In genomic region chr3:197001972-197002700, GRCh38 we compare ENCODE assay signal across 7 cellular contexts. TPM values are rescaled to one million over a fixed set of nuclear protein-coding genes. Genes with fewer than 3 reads are reported as not detected.
A peak's percentile ranks its signal among the peaks of the same experiment; 100 is the strongest.
DNase-seq lines count a peak whose midpoint lies in the region; ATAC-seq, FAIRE-seq and TF ChIP-seq lines count a peak whose summit lies in the region.

No MANE protein-coding gene starts in this region.

- ATAC-seq in GM19324 (IDR thresholded peaks at IDR 0.05; ENCODE audit: low FRiP score, unreplicated experiment) = peak; percentile 13
- peak; percentile 24 for ATAC-seq in HG03442 (IDR thresholded peaks at IDR 0.05; ENCODE audit: unreplicated experiment)

- intact Hi-C loops in stomach (cut with DNase I; ENCODE audit: low total_unique reads) = loop anchor here (10.0 kb wide), 1 partner anchor 183 kb away; no protein-coding TSS in a partner anchor

- H3K4me3 ChIP-seq in astrocyte (ENCODE audit: insufficient read depth, low read depth, low read length) (peak overlapping the region; percentile 37), stomach (peak overlapping the region; percentile 58 to 61 (median 60))

- H2AFZ ChIP-seq in astrocyte (ENCODE audit: low read depth, low read length) = peak overlapping the region; percentile 69

- H3K4me1 Mint-ChIP-seq in astrocyte (ENCODE audit: low read depth, unreplicated experiment) (peaks cover 2% of the 10 kb centered on the region), immature natural killer cell (peaks cover 16 to 17% of the 10 kb centered on the region in 2 donors)

- TF ChIP-seq CTCF in astrocyte (IDR thresholded peaks at IDR 0.05; ENCODE audit: insufficient read depth, low read depth, low read length) (no peak), stomach (IDR thresholded peaks at IDR 0.05) (no peak)

- TF ChIP-seq EP300 in stomach (IDR thresholded peaks at IDR 0.05) = no peak

- TF ChIP-seq POLR2A in stomach (IDR thresholded peaks at IDR 0.05) = no peak

- no peak for FAIRE-seq in astrocyte (lab: Jason Lieb, UNC)

- no peaks in the 10 kb centered on the region for H4K20me1 ChIP-seq in astrocyte (ENCODE audit: insufficient read depth, low read length)

- peak overlapping the region; percentile 85 for H3K4me2 ChIP-seq in astrocyte (ENCODE audit: low read length)

- peak overlapping the region; percentile 68 for H3K9ac ChIP-seq in astrocyte (ENCODE audit: low read length)

- H3K79me2 ChIP-seq in astrocyte (ENCODE audit: insufficient read depth, low read length) = no peaks in the 10 kb centered on the region

- H3K36me3 Mint-ChIP-seq in astrocyte (ENCODE audit: low read depth, unreplicated experiment) (peaks cover 4% of the 10 kb centered on the region), immature natural killer cell (no peaks in the 10 kb centered on the region)

- H3K9me3 Mint-ChIP-seq in astrocyte (ENCODE audit: unreplicated experiment) = peaks cover 5% of the 10 kb centered on the region
- H3K9me3 Mint-ChIP-seq in immature natural killer cell = no peaks in the 10 kb centered on the region

- peaks cover 5% of the 10 kb centered on the region for H3K4me1 ChIP-seq in astrocyte (ENCODE audit: insufficient read depth, low read length)
- H3K4me1 ChIP-seq in stomach = peaks cover 4 to 19% (median 18%) of the 10 kb centered on the region in 4 donors

- no peak for DNase-seq in astrocyte (ENCODE audit: low read depth)
- no peak for DNase-seq in immature natural killer cell
- no peak for DNase-seq in stomach
- DNase-seq in pons (ENCODE audit: low spot score) = no peak
- DNase-seq in SIG-M5 treated with dmso at 0.1 percent for 504 hours (lab: John Stamatoyannopoulos, UW; ENCODE audit: unreplicated experiment) = no peak

- H3K27me3 Mint-ChIP-seq in astrocyte (ENCODE audit: low read depth, unreplicated experiment) (peaks cover 26% of the 10 kb centered on the region), immature natural killer cell (ENCODE audit: low read depth in 3 of 3) (peaks cover 1 to 3% (median 3%) of the 10 kb centered on the region in 3 donors)

- H3K36me3 ChIP-seq in astrocyte (ENCODE audit: insufficient read depth, low read length) (no peaks in the 10 kb centered on the region), stomach (no peaks in the 10 kb centered on the region)

- no peak overlapping the region for H3K27ac Mint-ChIP-seq in astrocyte (ENCODE audit: unreplicated experiment)
- peak overlapping the region in 5 of 6 donors; percentile 53 to 78 (median 75) for H3K27ac Mint-ChIP-seq in immature natural killer cell

- WGBS in stomach, 5 donors = 18 to 38% (median 29%) methylated on average over 25 to 55 of the region's 55 CpGs

- H3K27me3 ChIP-seq in astrocyte (ENCODE audit: insufficient read depth, low read length) = no peaks in the 10 kb centered on the region
- H3K27me3 ChIP-seq in stomach = no peaks in the 10 kb centered on the region

- H3K27ac ChIP-seq in astrocyte (ENCODE audit: low read depth, low read length) (no peak overlapping the region), stomach (peak overlapping the region; percentile 73 to 89 (median 82))

- H3K9me3 ChIP-seq in astrocyte (ENCODE audit: insufficient read depth, low read depth, low read length) = no peaks in the 10 kb centered on the region
- no peaks in the 10 kb centered on the region for H3K9me3 ChIP-seq in stomach

- H3K4me3 Mint-ChIP-seq in astrocyte (ENCODE audit: unreplicated experiment) (peak overlapping the region; percentile 76), immature natural killer cell (peak overlapping the region; percentile 81 to 85 (median 83))

RNA-seq across cellular contexts. Expression of gene MELTF, which starts 27.5 kb away (rescaled TPM):
- total RNA-seq in astrocyte = 24.0 and 31.7 TPM in 2 replicates
- polyA plus RNA-seq in immature natural killer cell = 1 to 10 TPM in 2 of 3 donors, not detected in 1; 1.1 to 1.3 TPM
- 1 to 10 TPM in 3 of 5 donors, under 1 TPM in 2; 0.45 to 4.4 (median 3.5) TPM for total RNA-seq in stomach
- polyA plus RNA-seq in stomach = 1 to 10 TPM in 2 of 3 donors, under 1 TPM in 1; 0.76 to 1.8 (median 1.3) TPM

RNA-seq across cellular contexts. Expression of gene PIGZ, which starts 33.5 kb away (rescaled TPM):
- total RNA-seq in astrocyte (0.48 and 0.54 TPM in 2 replicates), stomach (100 to 1,000 TPM in 1 of 5 donors, 10 to 100 TPM in 1, 1 to 10 TPM in 3; 1.2 to 125 (median 9.2) TPM)
- polyA plus RNA-seq in immature natural killer cell (1 to 10 TPM; 1.6 to 2.9 (median 2.3) TPM), stomach (1 to 10 TPM; 3.0 to 5.6 (median 4.1) TPM)

RNA-seq across cellular contexts. Expression of gene NCBP2, which starts 59.8 kb away (rescaled TPM):
- total RNA-seq in astrocyte = 81.8 and 90.6 TPM in 2 replicates
- polyA plus RNA-seq in immature natural killer cell = 10 to 100 TPM; 28.4 to 57.2 (median 36.5) TPM
- 10 to 100 TPM; 15.4 to 45.4 (median 32.1) TPM for total RNA-seq in stomach
- polyA plus RNA-seq in stomach = 10 to 100 TPM; 37.4 to 52.5 (median 49.2) TPM
